In genomic region chr4:68858039-68858438, GRCh38 we compare ENCODE assay signal across 31 cellular contexts. TPM values are rescaled to one million over a fixed set of nuclear protein-coding genes. Genes with fewer than 3 reads are reported as not detected.
"Had no signal": no experiment of that assay in that cellular context is flagged by ENCODE, and none has a peak within 500 bp of the region (broad histone marks: within the 10 kb centered on the region; RNA-seq: fewer than 3 reads in every experiment).

No MANE protein-coding gene starts in this region.

- FAIRE-seq: urothelium cell line had no signal

- H3K9me3 ChIP-seq: testis, thoracic aorta, thyroid gland, uterus, vagina had no signal

- DNase-seq: stimulated activated CD4-positive, alpha-beta T cell treated with anti-CD3 and anti-CD28 coated beads, Interleukin-2, amount 100 ng/mL, for 48 hours; stimulated activated CD4-positive, alpha-beta T cell treated with anti-CD3 and anti-CD28 coated beads, Interleukin-4, amount 100 ng/mL, for 1 hour; stimulated activated CD4-positive, alpha-beta T cell treated with anti-CD3 and anti-CD28 coated beads, Interleukin-4, amount 100 ng/mL, for 24 hours; stimulated activated CD4-positive, alpha-beta T cell treated with anti-CD3 and anti-CD28 coated beads, Interleukin-4, amount 100 ng/mL, for 4 hours; stimulated activated CD8-positive, alpha-beta memory T cell treated with anti-CD3 and anti-CD28 coated beads, Interleukin-4, amount 100 ng/mL, for 48 hours; stimulated activated naive B cell treated with anti-CD40 and anti-IgM and Interleukin-4, amounts not matched to agents 10 μg/mL and 1 μg/mL and 100 μg/mL, for 72 hours; stimulated activated naive CD4-positive, alpha-beta T cell; stimulated activated naive CD4-positive, alpha-beta T cell treated with Interleukin-2 at 50 U/mL for 16 hours; stimulated activated naive CD8-positive, alpha-beta T cell treated with anti-CD3 and anti-CD28 coated beads, Interleukin-15, amount 100 ng/mL, for 72 hours; stimulated activated naive CD8-positive, alpha-beta T cell treated with anti-CD3 and anti-CD28 coated beads, Interleukin-15, Interleukin-2, amounts not matched to agents 100 U/mL and 50 U/mL, for 24 hours; stomach; substantia nigra; testis; thyroid gland; tibial artery; transverse colon; trophoblast cell; upper lobe of left lung; upper lobe of right lung; uterus had no signal

- H3K36me3 ChIP-seq: stomach, suprapubic skin, thoracic aorta, thyroid gland, tibial artery, tibial nerve, transverse colon, upper lobe of left lung, upper lobe of right lung, uterus, vagina had no signal

- H3K4me3 ChIP-seq: stomach, suprapubic skin, testis, thoracic aorta, thyroid gland, tibial artery, tibial nerve, transverse colon, upper lobe of left lung, upper lobe of right lung, uterus, vagina had no signal

- ATAC-seq: stimulated activated effector memory CD8-positive, alpha-beta T cell treated with anti-CD3 and anti-CD28 coated beads, Interleukin-12 subunit alpha, Interleukin-12 subunit beta, amount 100 ng/mL, for 72 hours; stimulated activated memory B cell treated with anti-CD40 and anti-IgM and Interleukin-4, amounts not matched to agents 10 μg/mL and 1 μg/mL and 100 μg/mL, for 72 hours; stimulated activated naive B cell treated with anti-CD40 and anti-IgM and Interleukin-4, amounts not matched to agents 10 μg/mL and 1 μg/mL and 100 μg/mL, for 72 hours; stimulated activated naive CD8-positive, alpha-beta T cell treated with anti-CD3 and anti-CD28 coated beads, Interleukin-15, amount 100 ng/mL, for 72 hours; stimulated activated naive CD8-positive, alpha-beta T cell treated with anti-CD3 and anti-CD28 coated beads, Interleukin-15, Interleukin-2, amounts not matched to agents 100 U/mL and 50 U/mL, for 24 hours; upper lobe of right lung had no signal

- H3K27ac ChIP-seq: stomach, suprapubic skin, testis, thoracic aorta, thyroid gland, tibial artery, tibial nerve, transverse colon, upper lobe of left lung, upper lobe of right lung, uterus, vagina had no signal

- H3K27me3 ChIP-seq: stomach, suprapubic skin, testis, thyroid gland, tibial artery, tibial nerve, transverse colon, upper lobe of left lung, upper lobe of right lung, uterus, vagina had no signal

- H3K4me1 ChIP-seq: stomach, suprapubic skin, testis, thyroid gland, tibial artery, tibial nerve, transverse colon, upper lobe of left lung, upper lobe of right lung, uterus, vagina had no signal

RNA-seq across cellular contexts. Expression of gene UGT2B10, which starts 42.2 kb away (rescaled TPM):
- total RNA-seq: subcutaneous adipose tissue, suprapubic skin, temporal lobe, testis, thoracic aorta, thyroid gland, tibial nerve, upper lobe of right lung, ureter, urinary bladder, uterus, vagina had no signal
- polyA plus RNA-seq: stomach had no signal
